In the genomic region with DNA sequence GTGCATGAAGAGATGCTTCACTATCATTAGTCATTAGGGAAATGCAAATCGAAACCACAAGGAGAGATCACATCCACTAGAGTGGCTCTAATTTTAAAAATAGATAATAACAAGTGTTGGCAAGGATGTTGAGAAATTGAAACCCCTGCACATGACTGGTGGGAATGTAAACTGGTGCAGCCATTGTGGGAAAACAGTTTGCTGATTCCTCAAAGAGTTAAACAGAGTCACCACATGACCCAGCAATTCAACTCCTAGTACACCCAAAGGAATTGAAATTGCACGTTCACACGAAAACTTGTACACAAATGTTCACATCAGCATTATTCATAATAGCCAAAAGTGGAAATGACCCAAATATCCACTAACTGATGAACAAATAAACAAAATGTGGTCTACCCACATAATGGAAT, we compare ENCODE assay signal across 23 cellular contexts.
DNase-seq lines count a peak whose midpoint lies in the region; TF ChIP-seq lines count a peak whose summit lies in the region.
"Had no signal": no experiment of that assay in that cellular context is flagged by ENCODE, and none has a peak within 500 bp of the region (broad histone marks: within the 10 kb centered on the region; RNA-seq: fewer than 3 reads in every experiment).

No MANE protein-coding gene starts in this region.

- H3F3A ChIP-seq in DOHH2 (ENCODE audit: control insufficient read depth, insufficient read depth) (peaks cover 84% of the 10 kb centered on the region), OCI-LY1 (ENCODE audit: insufficient read depth, low read length) (peaks cover 36% of the 10 kb centered on the region)

- H3K4me1 ChIP-seq in DOHH2 (ENCODE audit: control insufficient read depth, low read length) (peaks cover 100% of the 10 kb centered on the region), OCI-LY1 (ENCODE audit: insufficient read depth, low read length, severe bottlenecking) (peaks cover 100% of the 10 kb centered on the region)

- no peak overlapping the region for H2AFZ ChIP-seq in OCI-LY1 (ENCODE audit: low read length)
- H2AFZ ChIP-seq: GM23338 had no signal

- H3K27me3 Mint-ChIP-seq in T-helper 2 cell treated with Interferon-gamma antibody and Interleukin-4, amounts not matched to agents 5 μg/mL and 100 μg/mL, for 36 hours (ENCODE audit: low read depth): no peaks in the 10 kb centered on the region
- H3K27me3 Mint-ChIP-seq in osteocyte (ENCODE audit: unreplicated experiment): peaks cover 17% of the 10 kb centered on the region
- H3K27me3 Mint-ChIP-seq: activated CD4-positive, alpha-beta T cell treated with anti-CD3 and anti-CD28 coated beads, Interleukin-2, amount 10 ng/mL, durations not matched to agents 7 days and 5 days had no signal

- peaks cover 48% of the 10 kb centered on the region for H3K36me3 ChIP-seq in DOHH2 (ENCODE audit: control insufficient read depth, low read length)
- H3K36me3 ChIP-seq in OCI-LY1 (ENCODE audit: insufficient read depth, low read length): peaks cover 99% of the 10 kb centered on the region
- H3K36me3 ChIP-seq: ascending aorta, gastroesophageal sphincter, lower lobe of right lung, ovary had no signal

- TF ChIP-seq CTCF in DOHH2 (IDR thresholded peaks at IDR 0.05; ENCODE audit: low read depth, low read length, poor library complexity, severe bottlenecking) (no peak), OCI-LY1 (IDR thresholded peaks at IDR 0.05; ENCODE audit: low read length) (no peak), osteocyte (IDR thresholded peaks at IDR 0.05) (no peak)

- peak overlapping the region; percentile 25 for H3K4me3 Mint-ChIP-seq in T-helper 2 cell treated with Interferon-gamma antibody and Interleukin-4, amounts not matched to agents 5 μg/mL and 100 μg/mL, for 36 hours
- H3K4me3 Mint-ChIP-seq in osteocyte (ENCODE audit: unreplicated experiment): no peak overlapping the region
- H3K4me3 Mint-ChIP-seq: activated CD4-positive, alpha-beta T cell treated with anti-CD3 and anti-CD28 coated beads, Interleukin-2, amount 10 ng/mL, durations not matched to agents 7 days and 5 days; GM23338 had no signal

- DNase-seq in T-helper 2 cell treated with Interferon-gamma antibody and Interleukin-4, amounts not matched to agents 5 μg/mL and 100 μg/mL, for 36 hours (ENCODE audit: low spot score): no peak
- DNase-seq in T-helper 2 cell (no peak), fibroblast of peridontal ligament (ENCODE audit: extremely low read depth) (peak; percentile 61), osteocyte (ENCODE audit: extremely low spot score, unreplicated experiment) (no peak), OCI-M1 (lab: John Stamatoyannopoulos, UW) (no peak), occipital lobe (lab: John Stamatoyannopoulos, UW) (no peak)
- DNase-seq: activated CD4-positive, alpha-beta T cell treated with anti-CD3 and anti-CD28 coated beads, Interleukin-2, amount 10 ng/mL, durations not matched to agents 7 days and 5 days; activated effector memory CD4-positive, alpha-beta T cell treated with Interleukin-2 at 50 U/mL for 16 hours; C1 segment of cervical spinal cord; cerebellar nuclear complex; effector CD4-positive, alpha-beta T cell; lower lobe of right lung; NCI-H1048; NCI-H2029 treated with DMSO at 0.1 percent for 48 hours; NCI-H446 treated with DMSO at 0.1 percent for 48 hours; ovary; right cardiac atrium; testis had no signal

- H3K27ac ChIP-seq in DOHH2 (ENCODE audit: low read depth, low read length) (peak overlapping the region; percentile 94), OCI-LY1 (ENCODE audit: low read depth, low read length, poor library complexity, severe bottlenecking) (peak overlapping the region; percentile 99)
- H3K27ac ChIP-seq: ascending aorta, gastroesophageal sphincter, lower lobe of right lung, ovary, testis had no signal

- H3K4me3 ChIP-seq in DOHH2 (ENCODE audit: low read length): peak overlapping the region; percentile 74
- peak overlapping the region; percentile 61 for H3K4me3 ChIP-seq in OCI-LY1 (ENCODE audit: low read depth, low read length, poor library complexity, severe bottlenecking)
- H3K4me3 ChIP-seq: ascending aorta, gastroesophageal sphincter, GM23338, lower lobe of right lung, ovary, testis had no signal

- H3K36me3 Mint-ChIP-seq in T-helper 2 cell treated with Interferon-gamma antibody and Interleukin-4, amounts not matched to agents 5 μg/mL and 100 μg/mL, for 36 hours (ENCODE audit: low read depth): peaks cover 41% of the 10 kb centered on the region
- H3K36me3 Mint-ChIP-seq in osteocyte (ENCODE audit: unreplicated experiment): no peaks in the 10 kb centered on the region

- peaks cover 81% of the 10 kb centered on the region for H3K79me2 ChIP-seq in DOHH2 (ENCODE audit: control insufficient read depth, low read length)
- peaks cover 79% of the 10 kb centered on the region for H3K79me2 ChIP-seq in OCI-LY1 (ENCODE audit: insufficient read depth, low read length)

- H4K20me1 ChIP-seq in DOHH2 (ENCODE audit: control insufficient read depth, insufficient read depth, low read depth, low read length) (no peaks in the 10 kb centered on the region), OCI-LY1 (ENCODE audit: insufficient read depth, low read length) (no peaks in the 10 kb centered on the region)

- peak overlapping the region; percentile 81; the same call in 1 of the 2 replicates for H3K9ac ChIP-seq in OCI-LY1 (ENCODE audit: low read length)

- no peaks in the 10 kb centered on the region for H3K9me3 Mint-ChIP-seq in T-helper 2 cell treated with Interferon-gamma antibody and Interleukin-4, amounts not matched to agents 5 μg/mL and 100 μg/mL, for 36 hours
- no peaks in the 10 kb centered on the region for H3K9me3 Mint-ChIP-seq in osteocyte (ENCODE audit: unreplicated experiment)
- H3K9me3 Mint-ChIP-seq: GM23338 had no signal

- H3K9me3 ChIP-seq in DOHH2 (ENCODE audit: control insufficient read depth, insufficient read depth, low read length): peaks cover 12% of the 10 kb centered on the region
- H3K9me3 ChIP-seq in OCI-LY1 (ENCODE audit: low read length): no peaks in the 10 kb centered on the region
- H3K9me3 ChIP-seq: ascending aorta, gastroesophageal sphincter, lower lobe of right lung, ovary, testis had no signal

- H3K27me3 ChIP-seq in DOHH2 (ENCODE audit: control insufficient read depth, low read length) (no peaks in the 10 kb centered on the region), OCI-LY1 (ENCODE audit: insufficient read depth, low read length) (no peaks in the 10 kb centered on the region)
- H3K27me3 ChIP-seq: ascending aorta, gastroesophageal sphincter, ovary, testis had no signal

- H3K9me2 ChIP-seq in DOHH2 (replicated peaks; ENCODE audit: control insufficient read depth, low read length) (no peaks in the 10 kb centered on the region), OCI-LY1 (ENCODE audit: low read depth, low read length) (no peaks in the 10 kb centered on the region)

- no peak overlapping the region for H3K27ac Mint-ChIP-seq in T-helper 2 cell treated with Interferon-gamma antibody and Interleukin-4, amounts not matched to agents 5 μg/mL and 100 μg/mL, for 36 hours
- no peak overlapping the region for H3K27ac Mint-ChIP-seq in osteocyte (ENCODE audit: unreplicated experiment)
- H3K27ac Mint-ChIP-seq: GM23338 had no signal

- H3K4me2 ChIP-seq in DOHH2 (ENCODE audit: low read length): peak overlapping the region; percentile 94
- peak overlapping the region; percentile 73 for H3K4me2 ChIP-seq in OCI-LY1 (ENCODE audit: low read length)
- H3K4me2 ChIP-seq: GM23338 had no signal

- H3K4me1 Mint-ChIP-seq in T-helper 2 cell treated with Interferon-gamma antibody and Interleukin-4, amounts not matched to agents 5 μg/mL and 100 μg/mL, for 36 hours (ENCODE audit: low read depth): peaks cover 50% of the 10 kb centered on the region
- H3K4me1 Mint-ChIP-seq in osteocyte (ENCODE audit: unreplicated experiment): peaks cover 16% of the 10 kb centered on the region
